In the genomic region with DNA sequence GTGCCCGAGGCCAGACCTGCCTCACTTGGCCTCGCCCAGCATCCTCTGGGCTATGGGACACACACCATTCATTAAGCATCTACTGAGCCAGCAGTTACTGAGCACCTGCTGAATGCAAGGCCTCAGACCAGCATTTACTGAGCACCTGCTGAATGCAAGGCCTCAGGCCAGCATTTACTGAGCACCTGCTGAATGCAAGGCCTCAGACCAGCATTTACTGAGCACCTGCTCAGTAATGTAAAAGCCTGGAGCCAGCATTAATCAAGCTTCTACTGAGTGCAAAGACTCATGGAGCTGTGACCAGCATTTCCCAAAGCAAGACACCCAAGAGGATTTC, we compare ENCODE assay signal across 1 cellular context.
A peak's percentile ranks its signal among the peaks of the same experiment; 100 is the strongest.
TF ChIP-seq lines count a peak whose summit lies in the region.

No MANE protein-coding gene starts in this region.

TF ChIP-seq in HepG2, 621 proteins besides CTCF, POLR2A, EP300 and RAD21:
- TF ChIP-seq ZKSCAN8 (CRISPR knock-in tag; IDR thresholded peaks at IDR 0.05; ENCODE audit: borderline replicate concordance): 0 out of 2 replicates have a peak, but pooled peaks have one; percentile 76
- TF ChIP-seq, protein P1, sequence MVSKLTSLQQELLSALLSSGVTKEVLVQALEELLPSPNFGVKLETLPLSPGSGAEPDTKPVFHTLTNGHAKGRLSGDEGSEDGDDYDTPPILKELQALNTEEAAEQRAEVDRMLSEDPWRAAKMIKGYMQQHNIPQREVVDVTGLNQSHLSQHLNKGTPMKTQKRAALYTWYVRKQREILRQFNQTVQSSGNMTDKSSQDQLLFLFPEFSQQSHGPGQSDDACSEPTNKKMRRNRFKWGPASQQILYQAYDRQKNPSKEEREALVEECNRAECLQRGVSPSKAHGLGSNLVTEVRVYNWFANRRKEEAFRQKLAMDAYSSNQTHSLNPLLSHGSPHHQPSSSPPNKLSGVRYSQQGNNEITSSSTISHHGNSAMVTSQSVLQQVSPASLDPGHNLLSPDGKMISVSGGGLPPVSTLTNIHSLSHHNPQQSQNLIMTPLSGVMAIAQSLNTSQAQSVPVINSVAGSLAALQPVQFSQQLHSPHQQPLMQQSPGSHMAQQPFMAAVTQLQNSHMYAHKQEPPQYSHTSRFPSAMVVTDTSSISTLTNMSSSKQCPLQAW (CRISPR knock-in tag; IDR thresholded peaks at IDR 0.05): no peak
